8 cellular contexts compared by ENCODE assay signal in the genomic region with DNA sequence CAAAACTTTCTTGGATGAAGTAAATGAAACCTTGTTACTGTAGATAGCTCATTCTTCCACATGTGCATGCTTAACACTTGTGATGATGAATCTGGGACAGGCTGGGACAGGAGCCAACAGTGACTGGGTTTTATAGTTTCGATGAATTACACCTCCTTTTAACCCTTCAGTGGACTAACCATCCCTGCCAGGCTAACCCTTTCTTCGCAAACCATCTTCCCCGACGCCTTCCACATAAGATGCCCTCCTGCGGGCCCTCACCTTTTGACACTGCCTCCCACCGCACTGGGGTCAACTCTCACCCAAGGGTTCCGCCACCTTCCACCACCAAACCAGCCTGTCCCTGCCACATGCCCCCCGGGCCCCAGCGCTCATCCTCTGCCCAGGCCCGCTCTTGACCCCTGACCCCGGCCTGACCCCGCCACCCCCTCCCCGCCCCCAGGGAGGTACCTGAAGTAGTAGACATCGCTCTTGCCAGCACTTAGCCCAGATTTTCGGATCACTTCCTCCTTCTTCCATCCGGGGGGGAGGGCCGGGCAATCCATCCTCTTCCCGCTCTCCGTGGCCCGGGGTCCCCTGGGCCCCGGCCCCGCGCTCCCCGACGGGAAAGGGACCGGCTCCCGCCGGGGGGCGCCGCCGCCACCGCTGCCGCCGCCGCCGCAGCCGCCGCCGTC. TPM values are rescaled to one million over a fixed set of nuclear protein-coding genes. Genes with fewer than 3 reads are reported as not detected.
DNase-seq lines count a peak whose midpoint lies in the region; ATAC-seq, FAIRE-seq and TF ChIP-seq lines count a peak whose summit lies in the region.

No MANE protein-coding gene starts in this region.

- BruUV-seq in Calu3 (replicated peaks; lab: Mats Ljungman, UMichigan) (no TSS peak), Panc1 (replicated peaks; lab: Mats Ljungman, UMichigan) (no TSS peak)

- no peak for FAIRE-seq in HTR-8/SVneo (lab: Jason Lieb, UNC)

- no peaks in the 10 kb centered on the region for H3K9me3 Mint-ChIP-seq in Calu3 (ENCODE audit: low read depth, unreplicated experiment)
- H3K9me3 Mint-ChIP-seq in type B pancreatic cell: no peaks in the 10 kb centered on the region

- H3K36me3 Mint-ChIP-seq in Calu3 (ENCODE audit: insufficient read depth, unreplicated experiment) (peaks cover 21% of the 10 kb centered on the region), type B pancreatic cell (peaks cover 17% of the 10 kb centered on the region)

- peak overlapping the region; percentile 44; the same call in 1 of the 2 replicates for H3K27ac ChIP-seq in Panc1 (ENCODE audit: low read length)

- H3K27me3 ChIP-seq in Panc1 (ENCODE audit: control insufficient read depth, insufficient read depth, low read length) (no peaks in the 10 kb centered on the region), neuron (ENCODE audit: insufficient read depth, low read length) (no peaks in the 10 kb centered on the region)

- peak overlapping the region; percentile 56 to 68 for H3K4me3 ChIP-seq in Panc1 (ENCODE audit: low read depth in 2 of 2, low read length in 2 of 2)
- peak overlapping the region; percentile 91 for H3K4me3 ChIP-seq in neuron (ENCODE audit: low read length)

- POLR2A ChIA-PET in Panc1 (lab: Charles Lee): no interaction called here

- ATAC-seq in GM21526 (IDR thresholded peaks at IDR 0.05; ENCODE audit: low FRiP score, unreplicated experiment) (peak; percentile 1), Panc1 (no peak; the same call in 1 of the 2 replicates)

- DNase-seq in Calu3 (peak; percentile 46), HTR-8/SVneo (ENCODE audit: insufficient read length, low spot score) (peak; percentile 38), Panc1 (ENCODE audit: low read depth, low spot score) (peak; percentile 27), fibroblast of the conjunctiva (ENCODE audit: low read depth) (peak; percentile 88), type B pancreatic cell (ENCODE audit: extremely low spot score, unreplicated experiment) (no peak)
- DNase-seq in activated effector memory CD4-positive, alpha-beta T cell treated with Interleukin-2 at 50 U/mL for 16 hours: peak; percentile 17

- H3K36me3 ChIP-seq in Panc1 (ENCODE audit: control insufficient read depth, insufficient read depth, low read length) (no peaks in the 10 kb centered on the region; the same call in 1 of the 2 replicates), neuron (ENCODE audit: insufficient read depth, low read length) (no peaks in the 10 kb centered on the region)

- H3K4me1 ChIP-seq in Panc1 (ENCODE audit: control insufficient read depth, insufficient read depth, low read length): peaks cover 8% of the 10 kb centered on the region; the same call in 1 of the 2 replicates
- peaks cover 22% of the 10 kb centered on the region for H3K4me1 ChIP-seq in neuron (ENCODE audit: insufficient read depth, low read length)

- H3K4me1 Mint-ChIP-seq in Calu3 (ENCODE audit: low read depth, unreplicated experiment): peaks cover 9% of the 10 kb centered on the region
- peaks cover 22% of the 10 kb centered on the region for H3K4me1 Mint-ChIP-seq in type B pancreatic cell (ENCODE audit: unreplicated experiment)

- H3K27me3 Mint-ChIP-seq in Calu3 (ENCODE audit: unreplicated experiment) (no peaks in the 10 kb centered on the region), type B pancreatic cell (no peaks in the 10 kb centered on the region)

- intact Hi-C loops in Calu3 (cut with micrococcal nuclease; ENCODE audit: unreplicated experiment): loop anchor here (2.0 to 5.0 kb wide), 3 partner anchors 36 to 75 kb away; no protein-coding TSS in a partner anchor
- intact Hi-C loops in Panc1 (cut with micrococcal nuclease; ENCODE audit: unreplicated experiment): no loop called here

- H3K27ac Mint-ChIP-seq in Calu3 (ENCODE audit: unreplicated experiment) (peak overlapping the region; percentile 80), type B pancreatic cell (peak overlapping the region; percentile 97)

- no peaks in the 10 kb centered on the region for H3K9me3 ChIP-seq in Panc1 (ENCODE audit: control insufficient read depth, insufficient read depth, low read depth, low read length)
- H3K9me3 ChIP-seq in neuron (ENCODE audit: low read length): no peaks in the 10 kb centered on the region

- in situ Hi-C loops in Panc1 (cut with HindIII; ENCODE audit: low pct_unique_long_range_greater_than_20kb, low sequenced_read_pairs): no loop called here

- H3K4me3 Mint-ChIP-seq in Calu3 (ENCODE audit: low read depth, unreplicated experiment): peak overlapping the region; percentile 83
- peak overlapping the region; percentile 96 for H3K4me3 Mint-ChIP-seq in type B pancreatic cell

- CTCF ChIA-PET in Calu3 (lab: Charles Lee): interaction anchor here (1.6 kb wide), 2 partner anchors 26 to 47 kb away, joined by 8 to 24 read pairs; a partner anchor contains a TSS
- CTCF ChIA-PET in Panc1 (lab: Charles Lee): interaction anchor here (1.3 kb wide), 1 partner anchor 169 kb away, joined by 3 read pairs; no protein-coding TSS in a partner anchor

- TF ChIP-seq CTCF in Calu3 (IDR thresholded peaks at IDR 0.05; ENCODE audit: unreplicated experiment): no peak
- TF ChIP-seq CTCF in Panc1 (IDR thresholded peaks at IDR 0.05): 0 out of 2 replicates have a peak, but pooled peaks have one; percentile 8
- no peak for TF ChIP-seq CTCF in type B pancreatic cell (conservative IDR thresholded peaks at IDR 0.05)

- no peak overlapping the region for H2AFZ ChIP-seq in neuron (ENCODE audit: low read depth, low read length)

RNA-seq across cellular contexts. Expression of a gene that starts 0.8 kb away (rescaled TPM):
- total RNA-seq in Calu3 (2022) (103 and 106 TPM in 2 replicates), Panc1 (2021; ENCODE audit: unreplicated experiment) (53.3 TPM), type B pancreatic cell (ENCODE audit: low replicate concordance) (48.8 and 100 TPM in 2 replicates)
- 63.0 TPM for polyA plus RNA-seq in Panc1 (2012; ENCODE audit: insufficient read length)

RNA-seq across cellular contexts. Expression of a gene that starts 45.6 kb away (rescaled TPM):
- total RNA-seq in Calu3 (2022) (25.2 and 26.1 TPM in 2 replicates), Panc1 (2021; ENCODE audit: unreplicated experiment) (17.0 TPM), type B pancreatic cell (ENCODE audit: low replicate concordance) (29.0 and 44.2 TPM in 2 replicates)
- polyA plus RNA-seq in Panc1 (2012; ENCODE audit: insufficient read length): 6.9 TPM
